Comparison of ENCODE assay signal across 36 cellular contexts in the genomic region with DNA sequence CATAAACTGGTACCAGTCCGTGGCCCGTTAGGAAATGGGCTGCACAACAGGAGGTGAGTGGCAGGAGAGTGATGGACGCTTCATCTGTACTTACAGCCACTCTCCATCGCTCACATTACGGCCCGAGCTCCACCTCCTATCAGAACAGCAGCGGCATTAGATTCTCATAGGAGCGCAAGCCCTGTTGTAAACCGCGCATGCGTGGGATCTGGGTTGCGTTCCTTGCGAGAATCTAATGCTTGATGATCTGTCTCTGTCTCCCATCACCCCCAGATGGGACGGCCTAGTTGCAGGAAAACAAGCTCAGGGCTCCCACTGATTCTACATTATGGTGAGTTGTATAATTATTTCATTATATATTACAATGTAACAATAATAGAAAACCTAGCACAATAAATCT.
"Had no signal": no experiment of that assay in that cellular context is flagged by ENCODE, and none has a peak within 500 bp of the region (broad histone marks: within the 10 kb centered on the region; RNA-seq: fewer than 3 reads in every experiment).

No MANE protein-coding gene starts in this region.

- ATAC-seq: activated CD4-positive, alpha-beta T cell treated with anti-CD3 and anti-CD28 coated beads for 36 hours; activated CD4-positive, CD25-positive, alpha-beta regulatory T cell treated with anti-CD3 and anti-CD28 coated beads, Interleukin-2, amount 50 U/mL, for 24 hours; activated CD8-positive, alpha-beta T cell treated with anti-CD3 and anti-CD28 coated beads for 36 hours; activated naive CD4-positive, alpha-beta T cell treated with anti-CD3 and anti-CD28 coated beads, Interleukin-2, amount 50 U/mL, for 72 hours; activated T-cell treated with anti-CD3 and anti-CD28 coated beads, Interleukin-2, amount 50 U/mL, for 4 hours; activated T-cell treated with anti-CD3 and anti-CD28 coated beads, Interleukin-2, amount 50 U/mL, for 72 hours; activated T-helper 17 cell treated with anti-CD3 and anti-CD28 coated beads, Interleukin-2, amount 50 U/mL, for 72 hours; body of pancreas; T-cell; T-helper 17 cell had no signal

- H3K36me3 Mint-ChIP-seq: activated CD4-positive, alpha-beta memory T cell treated with anti-CD3 and anti-CD28 coated beads for 36 hours; activated naive CD4-positive, alpha-beta T cell treated with anti-CD3 and anti-CD28 coated beads, Interleukin-2, amount 50 U/mL, for 72 hours; T-cell; WTC11 had no signal

- DNase-seq: activated CD4-positive, alpha-beta memory T cell treated with anti-CD3 and anti-CD28 coated beads for 36 hours; activated CD4-positive, alpha-beta T cell treated with anti-CD3 and anti-CD28 coated beads for 1 hour; activated CD4-positive, alpha-beta T cell treated with anti-CD3 and anti-CD28 coated beads for 36 hours; activated CD4-positive, alpha-beta T cell treated with anti-CD3 and anti-CD28 coated beads for 48 hours; activated CD4-positive, alpha-beta T cell treated with anti-CD3 and anti-CD28 coated beads, Interleukin-2, amount 50 U/mL, for 1 hour; activated CD4-positive, alpha-beta T cell treated with anti-CD3 and anti-CD28 coated beads, Interleukin-2, amount 50 U/mL, for 4 hours; activated CD4-positive, CD25-positive, alpha-beta regulatory T cell; activated CD8-positive, alpha-beta memory T cell treated with anti-CD3 and anti-CD28 coated beads, Interleukin-2, amount 50 U/mL, for 4 hours; activated CD8-positive, alpha-beta T cell treated with anti-CD3 and anti-CD28 coated beads for 36 hours; activated effector memory CD4-positive, alpha-beta T cell treated with anti-CD3 and anti-CD28 coated beads, Interleukin-2, amount 50 U/mL, for 16 hours; activated gamma-delta T cell treated with Interleukin-2 at 50 U/mL for 16 hours; activated naive CD4-positive, alpha-beta T cell; activated naive CD4-positive, alpha-beta T cell treated with anti-CD3 and anti-CD28 coated beads for 36 hours; activated naive CD4-positive, alpha-beta T cell treated with anti-CD3 and anti-CD28 coated beads, Interleukin-2, amount 50 U/mL, for 16 hours; activated naive CD8-positive, alpha-beta T cell treated with anti-CD3 and anti-CD28 coated beads for 36 hours; activated T-cell treated with anti-CD3 and anti-CD28 coated beads for 4 hours; activated T-cell treated with anti-CD3 and anti-CD28 coated beads, Interleukin-2, amount 50 U/mL, for 1 hour; activated T-cell treated with anti-CD3 and anti-CD28 coated beads, Interleukin-2, amount 50 U/mL, for 4 hours; activated T-cell treated with anti-CD3 and anti-CD28 coated beads, Interleukin-2, amount 50 U/mL, for 72 hours; adrenal gland; amniotic stem cell; aorta; body of pancreas; brain microvascular endothelial cell; central memory CD4-positive, alpha-beta T cell; T-cell; T-helper 17 cell; T1000 had no signal

- H3K9me3 ChIP-seq: body of pancreas, breast epithelium had no signal

- FAIRE-seq: astrocyte had no signal

- H3K36me3 ChIP-seq: adrenal gland, brain microvascular endothelial cell, breast epithelium, WERI-Rb-1 had no signal

- H3K4me3 ChIP-seq: adrenal gland, body of pancreas, breast epithelium had no signal

- H3K27me3 Mint-ChIP-seq: activated CD4-positive, alpha-beta memory T cell treated with anti-CD3 and anti-CD28 coated beads for 36 hours; activated CD8-positive, alpha-beta T cell treated with anti-CD3 and anti-CD28 coated beads for 36 hours; activated naive CD8-positive, alpha-beta T cell treated with anti-CD3 and anti-CD28 coated beads for 36 hours; activated T-helper 17 cell treated with anti-CD3 and anti-CD28 coated beads, Interleukin-2, amount 50 U/mL, for 72 hours; T-helper 17 cell had no signal

- H3K4me3 Mint-ChIP-seq: activated CD4-positive, alpha-beta memory T cell treated with anti-CD3 and anti-CD28 coated beads for 36 hours; activated CD4-positive, alpha-beta T cell treated with anti-CD3 and anti-CD28 coated beads for 36 hours; activated CD8-positive, alpha-beta T cell treated with anti-CD3 and anti-CD28 coated beads for 36 hours; activated naive CD4-positive, alpha-beta T cell treated with anti-CD3 and anti-CD28 coated beads for 36 hours; activated naive CD8-positive, alpha-beta T cell treated with anti-CD3 and anti-CD28 coated beads for 36 hours; activated T-cell treated with anti-CD3 and anti-CD28 coated beads, Interleukin-2, amount 50 U/mL, for 4 hours; activated T-cell treated with anti-CD3 and anti-CD28 coated beads, Interleukin-2, amount 50 U/mL, for 72 hours; activated T-helper 1 cell treated with anti-CD3 and anti-CD28 coated beads, Interleukin-12 subunit alpha, Interleukin-12 subunit beta, Interleukin-2, Interleukin-4 antibody, amounts not matched to agents 30 ng/mL and 10 ng/mL and 1 ng/mL, durations not matched to agents 14 hours and 24 hours and 36 hours; activated T-helper 17 cell treated with anti-CD3 and anti-CD28 coated beads, Interleukin-2, amount 50 U/mL, for 72 hours; T-cell; T-helper 17 cell; WTC11 had no signal

- H3K9me3 Mint-ChIP-seq: activated CD4-positive, alpha-beta memory T cell treated with anti-CD3 and anti-CD28 coated beads for 36 hours; activated CD8-positive, alpha-beta T cell treated with anti-CD3 and anti-CD28 coated beads for 36 hours; activated naive CD4-positive, alpha-beta T cell treated with anti-CD3 and anti-CD28 coated beads for 36 hours; activated naive CD4-positive, alpha-beta T cell treated with anti-CD3 and anti-CD28 coated beads, Interleukin-2, amount 50 U/mL, for 72 hours; activated T-helper 1 cell treated with anti-CD3 and anti-CD28 coated beads, Interleukin-12 subunit alpha, Interleukin-12 subunit beta, Interleukin-2, Interleukin-4 antibody, amounts not matched to agents 30 ng/mL and 10 ng/mL and 1 ng/mL, durations not matched to agents 14 hours and 24 hours and 36 hours had no signal

- H3K27ac ChIP-seq: adrenal gland, body of pancreas, brain microvascular endothelial cell, breast epithelium, WERI-Rb-1 had no signal

- H3K4me1 Mint-ChIP-seq: activated T-helper 17 cell treated with anti-CD3 and anti-CD28 coated beads, Interleukin-2, amount 50 U/mL, for 72 hours; T-cell; T-helper 17 cell had no signal

- H3K4me1 ChIP-seq: adrenal gland, body of pancreas, breast epithelium had no signal

- H3K27ac Mint-ChIP-seq: activated CD4-positive, alpha-beta memory T cell treated with anti-CD3 and anti-CD28 coated beads for 36 hours; activated CD4-positive, alpha-beta T cell treated with anti-CD3 and anti-CD28 coated beads for 36 hours; activated CD8-positive, alpha-beta T cell treated with anti-CD3 and anti-CD28 coated beads for 36 hours; activated naive CD4-positive, alpha-beta T cell treated with anti-CD3 and anti-CD28 coated beads for 36 hours; activated naive CD4-positive, alpha-beta T cell treated with anti-CD3 and anti-CD28 coated beads, Interleukin-2, amount 50 U/mL, for 72 hours; activated naive CD8-positive, alpha-beta T cell treated with anti-CD3 and anti-CD28 coated beads for 36 hours; activated T-cell treated with anti-CD3 and anti-CD28 coated beads, Interleukin-2, amount 50 U/mL, for 72 hours; activated T-helper 1 cell treated with anti-CD3 and anti-CD28 coated beads, Interleukin-12 subunit alpha, Interleukin-12 subunit beta, Interleukin-2, Interleukin-4 antibody, amounts not matched to agents 30 ng/mL and 10 ng/mL and 1 ng/mL, durations not matched to agents 14 hours and 24 hours and 36 hours; activated T-helper 17 cell treated with anti-CD3 and anti-CD28 coated beads, Interleukin-2, amount 50 U/mL, for 72 hours; T-cell; T-helper 17 cell; WTC11 had no signal

- H3K27me3 ChIP-seq: adrenal gland, body of pancreas, brain microvascular endothelial cell, breast epithelium had no signal
